8 cellular contexts compared by ENCODE assay signal in the genomic region with DNA sequence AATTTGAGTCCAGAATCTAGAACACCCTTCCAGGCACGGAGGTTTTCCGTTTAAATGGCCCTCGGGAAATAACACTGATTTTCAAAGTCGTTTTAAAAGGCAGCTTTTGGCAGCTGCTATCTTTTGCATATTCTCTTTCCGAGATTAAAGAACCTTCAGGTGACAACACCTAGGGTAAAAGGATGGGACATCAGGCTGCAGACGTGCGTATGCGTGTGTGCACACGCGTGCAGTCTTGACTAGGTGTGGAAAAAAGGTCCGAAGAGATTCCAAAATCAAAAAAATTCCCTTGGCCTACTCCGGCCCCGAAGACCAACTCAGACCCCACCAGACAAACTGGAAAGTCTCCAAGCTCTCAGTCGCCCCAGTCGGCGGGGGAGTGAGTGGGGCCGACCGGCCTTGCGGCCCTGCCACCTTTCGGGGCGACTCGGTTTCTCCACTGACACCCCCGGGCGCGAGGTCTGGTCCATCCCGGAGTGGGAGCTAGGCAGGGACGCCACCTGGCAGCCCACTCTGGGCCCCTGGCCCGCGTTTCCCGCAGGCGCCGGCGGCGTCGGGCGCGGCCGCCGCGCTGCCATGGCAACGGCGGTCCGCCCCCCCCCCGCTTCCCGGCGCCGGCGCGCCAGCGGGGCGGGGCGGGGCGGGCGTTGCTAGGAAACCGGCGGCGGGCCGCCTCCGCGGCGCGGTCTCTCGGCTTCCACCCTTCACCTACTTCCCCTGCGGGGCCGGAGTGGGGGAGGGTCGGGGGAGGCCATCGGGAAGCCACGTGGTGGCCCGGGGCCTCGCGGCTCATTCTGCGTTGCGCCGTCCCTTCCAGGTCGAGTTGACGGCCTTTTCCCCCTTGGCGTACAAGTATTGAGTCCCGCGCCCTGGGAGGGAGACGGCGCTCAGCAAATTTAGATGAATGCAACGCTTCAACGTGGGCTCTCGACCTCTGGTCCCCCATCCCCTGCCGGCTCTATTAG.
DNase-seq lines count a peak whose midpoint lies in the region; ATAC-seq and TF ChIP-seq lines count a peak whose summit lies in the region.

No MANE protein-coding gene starts in this region.

- H3K27me3 Mint-ChIP-seq in GM23338 (ENCODE audit: insufficient read depth, low read depth, poor library complexity) = peaks cover 16% of the 10 kb centered on the region
- no peaks in the 10 kb centered on the region for H3K27me3 Mint-ChIP-seq in activated naive CD8-positive, alpha-beta T cell treated with anti-CD3 and anti-CD28 coated beads, Interleukin-2, amount 10 ng/mL, durations not matched to agents 7 days and 5 days

- peaks cover 18% of the 10 kb centered on the region for H3K4me1 Mint-ChIP-seq in GM23338
- peaks cover 39% of the 10 kb centered on the region for H3K4me1 Mint-ChIP-seq in activated naive CD8-positive, alpha-beta T cell treated with anti-CD3 and anti-CD28 coated beads, Interleukin-2, amount 10 ng/mL, durations not matched to agents 7 days and 5 days

- H3K36me3 ChIP-seq in GM23338 (ENCODE audit: insufficient read depth) = no peaks in the 10 kb centered on the region
- H3K36me3 ChIP-seq in heart left ventricle = no peaks in the 10 kb centered on the region
- no peaks in the 10 kb centered on the region for H3K36me3 ChIP-seq in tibial nerve

- H3K27ac Mint-ChIP-seq in GM23338 = peak overlapping the region; percentile 20; the same call in 1 of the 2 replicates
- peak overlapping the region; percentile 88 for H3K27ac Mint-ChIP-seq in activated naive CD8-positive, alpha-beta T cell treated with anti-CD3 and anti-CD28 coated beads, Interleukin-2, amount 10 ng/mL, durations not matched to agents 7 days and 5 days

- intact Hi-C loops in heart left ventricle (cut with DNase I) = loop anchor here in 5 of 10 donors (2.0 to 5.0 kb wide), 5 partner anchors 79 to 659 kb away; partner anchors contain the start of gene FOXN3 (in 4 of the 5)

- peaks cover 23% of the 10 kb centered on the region for H3K4me1 ChIP-seq in GM23338 (ENCODE audit: insufficient read depth)
- peaks cover 0 to 20% (median 12%) of the 10 kb centered on the region in 12 donors for H3K4me1 ChIP-seq in heart left ventricle
- H3K4me1 ChIP-seq in tibial nerve = peaks cover 0 to 22% (median 4%) of the 10 kb centered on the region in 4 donors

- peaks cover 32% of the 10 kb centered on the region for H3K9me3 Mint-ChIP-seq in GM23338
- peaks cover 13% of the 10 kb centered on the region for H3K9me3 Mint-ChIP-seq in activated naive CD8-positive, alpha-beta T cell treated with anti-CD3 and anti-CD28 coated beads, Interleukin-2, amount 10 ng/mL, durations not matched to agents 7 days and 5 days

- H3K27ac ChIP-seq in GM23338 (ENCODE audit: low read depth) (no peak overlapping the region), heart left ventricle (peak overlapping the region; percentile 48 to 92 (median 78)), tibial nerve (peak overlapping the region; percentile 40 to 90 (median 70))

- peak overlapping the region; percentile 88 for H3K4me2 ChIP-seq in GM23338

- H3K27me3 ChIP-seq in GM23338 (ENCODE audit: insufficient read depth) (peaks cover 21% of the 10 kb centered on the region), heart left ventricle (no peaks in the 10 kb centered on the region), tibial nerve (no peaks in the 10 kb centered on the region)

- H3K4me3 ChIP-seq in GM23338 = peak overlapping the region; percentile 67
- peak overlapping the region; percentile 54 to 77 (median 66) for H3K4me3 ChIP-seq in heart left ventricle
- H3K4me3 ChIP-seq in tibial nerve = peak overlapping the region; percentile 52 to 75 (median 60)

- H3K9me3 ChIP-seq in heart left ventricle (peaks cover 0 to 4% (median 0%) of the 10 kb centered on the region in 12 donors), tibial nerve (no peaks in the 10 kb centered on the region)

- ATAC-seq in GM23338 = peak; percentile 96
- peak; percentile 81 for ATAC-seq in activated naive CD8-positive, alpha-beta T cell treated with anti-CD3 and anti-CD28 coated beads, Interleukin-2, amount 10 ng/mL, durations not matched to agents 7 days and 5 days (ENCODE audit: low read depth)
- ATAC-seq in heart left ventricle = peak; percentile 89 to 97 (median 95)

- peak overlapping the region; percentile 70 for H3K4me3 Mint-ChIP-seq in GM23338
- H3K4me3 Mint-ChIP-seq in activated naive CD8-positive, alpha-beta T cell treated with anti-CD3 and anti-CD28 coated beads, Interleukin-2, amount 10 ng/mL, durations not matched to agents 7 days and 5 days = peak overlapping the region; percentile 73

- H3K36me3 Mint-ChIP-seq in GM23338 (ENCODE audit: low read depth) = peaks cover 5% of the 10 kb centered on the region; the same call in 2 of the 3 replicates
- H3K36me3 Mint-ChIP-seq in activated naive CD8-positive, alpha-beta T cell treated with anti-CD3 and anti-CD28 coated beads, Interleukin-2, amount 10 ng/mL, durations not matched to agents 7 days and 5 days = peaks cover 20% of the 10 kb centered on the region

- DNase-seq in DMS153 treated with DMSO at 0.1 percent for 48 hours (lab: John Stamatoyannopoulos, UW; ENCODE audit: unreplicated experiment) (peak; percentile 65), GM23338 (ENCODE audit: low spot score) (peak; percentile 95), M059J (ENCODE audit: low read depth) (peak; percentile 74), SKM-1 treated with dmso at 0.1 percent for 144 hours (lab: John Stamatoyannopoulos, UW; ENCODE audit: unreplicated experiment) (peak; percentile 35), heart left ventricle (peak; percentile 91 to 97 (median 92)), pons (ENCODE audit: low spot score) (peak; percentile 59), tibial nerve (ENCODE audit: low spot score in 2 of 2) (peak; percentile 57 to 61)
- DNase-seq in activated naive CD8-positive, alpha-beta T cell treated with anti-CD3 and anti-CD28 coated beads, Interleukin-2, amount 10 ng/mL, durations not matched to agents 7 days and 5 days = peak; percentile 89

- TF ChIP-seq POLR2A in heart left ventricle (IDR thresholded peaks at IDR 0.05) (peak in 1 of 2 donors; percentile 12), tibial nerve (IDR thresholded peaks at IDR 0.05) (no peak)

- 0 out of 2 replicates have a peak, but pooled peaks cover 12% of the 10 kb centered on the region for H3F3A ChIP-seq in GM23338 (replicated peaks; ENCODE audit: low read depth)

- 4 to 15% (median 9%) methylated on average over 32 to 83 of the region's 85 CpGs for WGBS in heart left ventricle, 4 donors
- 6 to 11% methylated on average over 28 to 38 of the region's 85 CpGs for WGBS in tibial nerve, 2 donors

- peak in 1 of 2 donors; percentile 68 for TF ChIP-seq EP300 in tibial nerve (IDR thresholded peaks at IDR 0.05)

- peaks cover 12% of the 10 kb centered on the region for H3K9me2 ChIP-seq in GM23338 (ENCODE audit: insufficient read depth)

- no peaks in the 10 kb centered on the region for H4K20me1 ChIP-seq in GM23338 (replicated peaks; ENCODE audit: insufficient read depth)

- H2AFZ ChIP-seq in GM23338 = peak overlapping the region; percentile 99

- POLR2A ChIA-PET in activated naive CD8-positive, alpha-beta T cell treated with anti-CD3 and anti-CD28 coated beads, Interleukin-2, amount 10 ng/mL, durations not matched to agents 7 days and 5 days (lab: Charles Lee) = interaction anchor here (1.3 to 1.8 kb wide), 4 partner anchors 20 to 82 kb away, joined by 3 to 12 read pairs (median 8); no protein-coding TSS in a partner anchor

- no peaks in the 10 kb centered on the region for H3K79me2 ChIP-seq in GM23338 (replicated peaks; ENCODE audit: insufficient read depth)

- TF ChIP-seq CTCF in GM23338 (conservative IDR thresholded peaks at IDR 0.05; ENCODE audit: low read depth in 2 of 2) (no peak), heart left ventricle (IDR thresholded peaks at IDR 0.05) (no peak), tibial nerve (IDR thresholded peaks at IDR 0.05) (peak in 1 of 5 experiments; percentile 19)

TF ChIP-seq in GM23338, 12 proteins besides CTCF, POLR2A, EP300 and RAD21:
- TF ChIP-seq POLR2AphosphoS5 (IDR thresholded peaks at IDR 0.05; ENCODE audit: low read depth) = peak; percentile 36; the same call in 1 of the 2 replicates
- no peak for TF ChIP-seq ZNF331 (CRISPR knock-in tag; IDR thresholded peaks at IDR 0.05; ENCODE audit: low read depth)
- TF ChIP-seq CREB1 (CRISPR knock-in tag; IDR thresholded peaks at IDR 0.05; ENCODE audit: low read depth) = 0 out of 2 replicates have a peak, but pooled peaks have one; percentile 17

Comparison
In these comparisons a context has a peak if more than half of its experiments do, and no peak if none do; other contexts are left out.
1. DNase-seq: peak in every context shown above with its lines; median percentile 95 in GM23338; 92 in heart left ventricle; 89 in activated naive CD8-positive, alpha-beta T cell treated with anti-CD3 and anti-CD28 coated beads, Interleukin-2, amount 10 ng/mL, durations not matched to agents 7 days and 5 days; 74 in M059J; 65 in DMS153 treated with DMSO at 0.1 percent for 48 hours; 59 in pons; 59 in tibial nerve; 35 in SKM-1 treated with dmso at 0.1 percent for 144 hours.